In genomic region chr1:29673669-29674624, GRCh38 we compare ENCODE assay signal across 20 cellular contexts.
DNase-seq lines count a peak whose midpoint lies in the region; ATAC-seq and TF ChIP-seq lines count a peak whose summit lies in the region.
"Had no signal": no experiment of that assay in that cellular context is flagged by ENCODE, and none has a peak within 500 bp of the region (broad histone marks: within the 10 kb centered on the region; RNA-seq: fewer than 3 reads in every experiment).

No MANE protein-coding gene starts in this region.

- H2BK15ac ChIP-seq in neuronal stem cell (ENCODE audit: low read length): no peak overlapping the region

- POLR2A ChIA-PET in RWPE1 (lab: Yijun Ruan, JAX; ENCODE audit: low non-redundant PET): no interaction called here

- no peak overlapping the region for H3K4me3 ChIP-seq in RWPE2 (ENCODE audit: severe bottlenecking)
- H3K4me3 ChIP-seq in esophagus muscularis mucosa: no peak overlapping the region
- H3K4me3 ChIP-seq in neuronal stem cell (ENCODE audit: low read length in 2 of 2): no peak overlapping the region
- H3K4me3 ChIP-seq: suprapubic skin had no signal

- H2BK12ac ChIP-seq in neuronal stem cell (ENCODE audit: low read length): no peak overlapping the region

- H3K4me2 ChIP-seq in neuronal stem cell (ENCODE audit: insufficient read depth, low read length, poor library complexity, severe bottlenecking): no peak overlapping the region
- H3K4me2 ChIP-seq: KMS-11 had no signal

- no peak overlapping the region for H2BK5ac ChIP-seq in neuronal stem cell (ENCODE audit: low read length)

- H3K4ac ChIP-seq in neuronal stem cell (ENCODE audit: low read length): no peak overlapping the region

- no peak overlapping the region for H2AFZ ChIP-seq in neuronal stem cell (ENCODE audit: low read length)

- no peak overlapping the region for H3K27ac ChIP-seq in RWPE2 (ENCODE audit: poor library complexity, severe bottlenecking)
- H3K27ac ChIP-seq in esophagus muscularis mucosa (replicated peaks in 1 of 4): no peak overlapping the region
- no peak overlapping the region for H3K27ac ChIP-seq in neuronal stem cell (replicated peaks; ENCODE audit: low read length)
- no peak overlapping the region for H3K27ac ChIP-seq in RWPE1
- H3K27ac ChIP-seq: KMS-11, suprapubic skin had no signal

- H3K14ac ChIP-seq in neuronal stem cell (ENCODE audit: low read length): no peak overlapping the region

- TF ChIP-seq POLR2A in esophagus muscularis mucosa (IDR thresholded peaks at IDR 0.05; ENCODE audit: low read depth): no peak

- H3K9ac ChIP-seq in neuronal stem cell (ENCODE audit: low read depth, low read length, poor library complexity): peak overlapping the region; percentile 26
- H3K9ac ChIP-seq: KMS-11 had no signal

- no peak overlapping the region for H4K91ac ChIP-seq in neuronal stem cell (ENCODE audit: low read depth, low read length, poor library complexity)

- intact Hi-C loops in esophagus muscularis mucosa (cut with DNase I): no loop called here

- H2AK5ac ChIP-seq in neuronal stem cell (ENCODE audit: low read depth, low read length): peak overlapping the region; percentile 17

- TF ChIP-seq CTCF in RWPE2 (IDR thresholded peaks at IDR 0.05; ENCODE audit: poor library complexity, severe bottlenecking) (no peak), esophagus muscularis mucosa (IDR thresholded peaks at IDR 0.05) (no peak), RWPE1 (conservative IDR thresholded peaks at IDR 0.05; ENCODE audit: low read depth) (no peak)

- CTCF ChIA-PET in RWPE1 (lab: Yijun Ruan, JAX): interaction anchor here (0.7 to 0.8 kb wide), 3 partner anchors 11 to 1106 kb away, joined by 3 to 7 read pairs (median 6); no protein-coding TSS in a partner anchor

- no peaks in the 10 kb centered on the region for H3K79me1 ChIP-seq in neuronal stem cell (ENCODE audit: low read depth, low read length)

- H3K36me3 ChIP-seq in RWPE2 (ENCODE audit: low read depth) (no peaks in the 10 kb centered on the region), esophagus muscularis mucosa (no peaks in the 10 kb centered on the region), neuronal stem cell (replicated peaks in 1 of 2; ENCODE audit: control insufficient read depth in 2 of 2, insufficient read depth in 2 of 2, low read length in 2 of 2) (no peaks in the 10 kb centered on the region)
- H3K36me3 ChIP-seq: suprapubic skin had no signal

- DNase-seq in H4 (ENCODE audit: low spot score): peak; percentile 39
- no peak for DNase-seq in RWPE2 (ENCODE audit: low spot score)
- DNase-seq in esophagus muscularis mucosa (ENCODE audit: extremely low spot score): peak; percentile 64
- DNase-seq in neuronal stem cell (ENCODE audit: low spot score): no peak
- no peak for DNase-seq in cerebellum (ENCODE audit: low spot score)
- DNase-seq in RWPE1 (ENCODE audit: low spot score): no peak
- DNase-seq: activated CD4-positive, alpha-beta T cell treated with anti-CD3 and anti-CD28 coated beads, Interleukin-2, amount 10 ng/mL, durations not matched to agents 24 days and 14 days; activated naive CD4-positive, alpha-beta T cell treated with Interleukin-2 at 50 U/mL for 16 hours; CD4-positive, alpha-beta T cell; DMS79 treated with DMSO at 0.1 percent for 48 hours; hypothalamus; kidney; NCI-H1092; NCI-H510A treated with DMSO at 0.1 percent for 48 hours; stimulated activated CD4-positive, alpha-beta T cell treated with anti-CD3 and anti-CD28 coated beads, Interleukin-12 subunit alpha, Interleukin-12 subunit beta, amount 100 ng/mL, for 4 hours had no signal

- H3K27me3 ChIP-seq in RWPE2 (ENCODE audit: insufficient read depth, poor library complexity, severe bottlenecking) (no peaks in the 10 kb centered on the region), esophagus muscularis mucosa (peaks cover 0 to 36% (median 0%) of the 10 kb centered on the region in 4 donors), neuronal stem cell (ENCODE audit: control insufficient read depth in 3 of 3, insufficient read depth in 3 of 3, low read depth in 1 of 3, low read length in 3 of 3) (no peaks in the 10 kb centered on the region)

- TF ChIP-seq EP300 in esophagus muscularis mucosa (IDR thresholded peaks at IDR 0.05): no peak

- H2BK120ac ChIP-seq in neuronal stem cell (ENCODE audit: low read depth, low read length): no peak overlapping the region

- H3K18ac ChIP-seq in neuronal stem cell (ENCODE audit: low read length): no peak overlapping the region

- no peak overlapping the region for H4K8ac ChIP-seq in neuronal stem cell (ENCODE audit: low read depth, low read length)

- ATAC-seq in RWPE2 (ENCODE audit: low read depth) (peak; percentile 67; the same call in 2 of the 3 replicates), GM18870 (IDR thresholded peaks at IDR 0.05; ENCODE audit: unreplicated experiment) (no peak)
- ATAC-seq: naive thymus-derived CD4-positive, alpha-beta T cell; Right ventricle myocardium inferior had no signal

- H3K9me3 ChIP-seq in RWPE2 (ENCODE audit: severe bottlenecking) (no peaks in the 10 kb centered on the region), esophagus muscularis mucosa (no peaks in the 10 kb centered on the region), neuronal stem cell (replicated peaks in 1 of 2; ENCODE audit: control insufficient read depth in 2 of 2, insufficient read depth in 1 of 2, low read depth in 1 of 2, low read length in 2 of 2) (no peaks in the 10 kb centered on the region)
- H3K9me3 ChIP-seq: suprapubic skin had no signal

- peak overlapping the region; percentile 57 for H3K23ac ChIP-seq in neuronal stem cell (ENCODE audit: low read depth, low read length, poor library complexity)

- whole genome bisulfite sequencing in esophagus muscularis mucosa: 86% methylated on average over 6 of the region's 6 CpGs
- WGBS in neuronal stem cell (ENCODE audit: extremely low coverage in 2 of 2, insufficient read length in 2 of 2, insufficient replicate concordance in 1 of 2), 2 donors: no CpG with 5 or more reads among the region's 6 CpGs

- H3K4me1 ChIP-seq in RWPE2 (ENCODE audit: insufficient read depth, poor library complexity, severe bottlenecking) (no peaks in the 10 kb centered on the region), esophagus muscularis mucosa (no peaks in the 10 kb centered on the region), neuronal stem cell (ENCODE audit: control insufficient read depth in 2 of 2, insufficient read depth in 1 of 2, low read depth in 1 of 2, low read length in 2 of 2) (peaks cover 0 to 4% of the 10 kb centered on the region in 2 donors)
- H3K4me1 ChIP-seq: suprapubic skin had no signal

Comparison
In these comparisons a context has a peak if more than half of its experiments do, and no peak if none do; other contexts are left out.
1. DNase-seq: peak in H4 (single experiment) and esophagus muscularis mucosa (single experiment); none in RWPE2 (single experiment), neuronal stem cell (single experiment), cerebellum (single experiment) and RWPE1 (single experiment).